19 cellular contexts compared by ENCODE assay signal in genomic region chr20:19492116-19492515, GRCh38.
A peak's percentile ranks its signal among the peaks of the same experiment; 100 is the strongest.
DNase-seq lines count a peak whose midpoint lies in the region; ATAC-seq and TF ChIP-seq lines count a peak whose summit lies in the region.
"Had no signal": no experiment of that assay in that cellular context is flagged by ENCODE, and none has a peak within 500 bp of the region (broad histone marks: within the 10 kb centered on the region; RNA-seq: fewer than 3 reads in every experiment).

No MANE protein-coding gene starts in this region.

- intact Hi-C loops in dorsolateral prefrontal cortex (cut with DNase I) = loop anchor here in 1 of 2 donors (10.0 kb wide), 1 partner anchor 57 kb away; no protein-coding TSS in a partner anchor

- H3K79me2 ChIP-seq in neural progenitor cell (ENCODE audit: low read depth) = no peaks in the 10 kb centered on the region

- no peak overlapping the region for H2AFZ ChIP-seq in neural progenitor cell (replicated peaks)

- peaks cover 5% of the 10 kb centered on the region for H3K4me1 Mint-ChIP-seq in neural progenitor cell
- H3K4me1 Mint-ChIP-seq: CD4-positive, alpha-beta memory T cell had no signal

- H3K4me2 ChIP-seq in neural progenitor cell = no peak overlapping the region
- H3K4me2 ChIP-seq: A549 had no signal

- no peaks in the 10 kb centered on the region for H3F3A ChIP-seq in neural progenitor cell (ENCODE audit: low read depth)

- DNase-seq in HCEC 1CT (peak; percentile 9), amniotic epithelial cell (ENCODE audit: low read depth) (peak; percentile 6), neural progenitor cell (ENCODE audit: low spot score) (no peak), dorsolateral prefrontal cortex (no peak), HK-2 (ENCODE audit: unreplicated experiment) (no peak), RKO (ENCODE audit: low spot score) (no peak)
- DNase-seq: BE2C; CD4-positive, alpha-beta memory T cell; COR-L47; DMS153; DMS79 treated with DMSO at 0.1 percent for 48 hours; GOT3; H9 had no signal

- no peak for TF ChIP-seq CTCF in neural progenitor cell (IDR thresholded peaks at IDR 0.05)
- TF ChIP-seq CTCF in dorsolateral prefrontal cortex (IDR thresholded peaks at IDR 0.05 in 54 of 56, conservative IDR thresholded peaks at IDR 0.05 in 2 of 56; ENCODE audit: low read depth in 1 of 56, partially characterized antibody in 56 of 56) = no peak

- H3K9me3 Mint-ChIP-seq in neural progenitor cell = no peaks in the 10 kb centered on the region
- H3K9me3 Mint-ChIP-seq: CD4-positive, alpha-beta memory T cell; H9 had no signal

- H4K20me1 ChIP-seq in neural progenitor cell (ENCODE audit: low read depth) = no peaks in the 10 kb centered on the region

- H3K4me1 ChIP-seq in neural progenitor cell = no peaks in the 10 kb centered on the region
- H3K4me1 ChIP-seq: A549, BE2C had no signal

- ATAC-seq in HG03095 (IDR thresholded peaks at IDR 0.05; ENCODE audit: unreplicated experiment) = no peak
- ATAC-seq: A549, GM12878, K562 had no signal

- no peaks in the 10 kb centered on the region for H3K36me3 ChIP-seq in neural progenitor cell
- H3K36me3 ChIP-seq: BE2C had no signal

- peak overlapping the region; percentile 53 for H3K27ac Mint-ChIP-seq in neural progenitor cell
- H3K27ac Mint-ChIP-seq: CD4-positive, alpha-beta memory T cell; H9 had no signal

- no peak overlapping the region for H3K4me3 Mint-ChIP-seq in neural progenitor cell
- H3K4me3 Mint-ChIP-seq: CD4-positive, alpha-beta memory T cell; H9 had no signal

- H3K4me3 ChIP-seq in neural progenitor cell = no peak overlapping the region
- no peak overlapping the region for H3K4me3 ChIP-seq in dorsolateral prefrontal cortex
- H3K4me3 ChIP-seq: A549, GM12878, K562 had no signal

- H3K27me3 ChIP-seq in neural progenitor cell (no peaks in the 10 kb centered on the region), dorsolateral prefrontal cortex (peaks cover 0 to 4% (median 0%) of the 10 kb centered on the region in 45 donors)
- H3K27me3 ChIP-seq: BE2C had no signal

- H3K9me3 ChIP-seq in neural progenitor cell (ENCODE audit: low read depth) = no peaks in the 10 kb centered on the region
- H3K9me3 ChIP-seq: A549, BE2C had no signal

- H3K27ac ChIP-seq in neural progenitor cell (no peak overlapping the region), dorsolateral prefrontal cortex (no peak overlapping the region)
- H3K27ac ChIP-seq: A549, C4-2B, HL-60 had no signal

- no peak overlapping the region for H3K9ac ChIP-seq in neural progenitor cell

- H3K36me3 Mint-ChIP-seq in neural progenitor cell = no peaks in the 10 kb centered on the region
- H3K36me3 Mint-ChIP-seq: CD4-positive, alpha-beta memory T cell had no signal

- peaks cover 8% of the 10 kb centered on the region for H3K27me3 Mint-ChIP-seq in neural progenitor cell (ENCODE audit: insufficient read depth, low read depth)

Comparison
In these comparisons a context has a peak if more than half of its experiments do, and no peak if none do; other contexts are left out.
1. DNase-seq: peak in HCEC 1CT (single experiment) and amniotic epithelial cell (single experiment); none in neural progenitor cell (single experiment), dorsolateral prefrontal cortex (0 of 10), HK-2 (single experiment) and RKO (single experiment).